In the genomic region with DNA sequence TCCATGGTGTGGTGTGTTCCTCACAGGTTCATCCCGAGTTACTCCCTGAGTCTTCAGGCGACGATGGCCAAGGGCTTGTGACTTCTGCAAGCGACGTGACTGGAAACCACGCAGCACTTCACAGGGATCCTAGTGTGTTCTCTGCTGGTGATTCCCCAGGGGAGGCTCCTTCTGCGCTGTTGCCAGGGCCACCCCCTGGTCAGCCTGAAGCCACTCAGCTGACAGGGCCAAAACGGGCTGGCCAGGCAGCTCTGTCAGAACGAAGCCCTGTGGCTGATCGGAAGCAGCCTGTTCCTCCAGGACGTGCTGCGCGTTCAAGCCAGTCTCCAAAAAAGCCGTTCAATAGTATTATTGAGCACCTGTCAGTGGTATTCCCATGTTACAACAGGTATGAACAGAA, we compare ENCODE assay signal across 32 cellular contexts.
"Had no signal": no experiment of that assay in that cellular context is flagged by ENCODE, and none has a peak within 500 bp of the region (broad histone marks: within the 10 kb centered on the region; RNA-seq: fewer than 3 reads in every experiment).

No MANE protein-coding gene starts in this region.

- ATAC-seq: activated CD8-positive, alpha-beta T cell treated with anti-CD3 and anti-CD28 coated beads for 36 hours; activated T-cell treated with anti-CD3 and anti-CD28 coated beads, Interleukin-2, amount 50 U/mL, for 72 hours; activated T-helper 17 cell treated with anti-CD3 and anti-CD28 coated beads, Interleukin-2, amount 50 U/mL, for 72 hours had no signal

- H3K27me3 Mint-ChIP-seq: activated CD4-positive, alpha-beta T cell treated with anti-CD3 and anti-CD28 coated beads, Interleukin-2, amount 10 ng/mL, durations not matched to agents 24 days and 14 days; activated CD8-positive, alpha-beta T cell treated with anti-CD3 and anti-CD28 coated beads for 36 hours; activated naive CD4-positive, alpha-beta T cell treated with anti-CD3 and anti-CD28 coated beads, Interleukin-2, amount 50 U/mL, for 24 hours; activated naive CD8-positive, alpha-beta T cell treated with anti-CD3 and anti-CD28 coated beads, Interleukin-2, amount 10 ng/mL, durations not matched to agents 7 days and 5 days; activated T-helper 17 cell treated with anti-CD3 and anti-CD28 coated beads, Interleukin-2, amount 50 U/mL, for 72 hours had no signal

- H3K4me1 Mint-ChIP-seq: activated naive CD4-positive, alpha-beta T cell treated with anti-CD3 and anti-CD28 coated beads, Interleukin-2, amount 50 U/mL, for 24 hours; activated T-helper 17 cell treated with anti-CD3 and anti-CD28 coated beads, Interleukin-2, amount 50 U/mL, for 72 hours had no signal

- H3K27ac ChIP-seq: ascending aorta, breast epithelium, PC-9, RWPE1, SJCRH30 had no signal

- H3K4me1 ChIP-seq: ascending aorta, breast epithelium had no signal

- H3K27ac Mint-ChIP-seq: activated CD4-positive, alpha-beta T cell treated with anti-CD3 and anti-CD28 coated beads, Interleukin-2, amount 10 ng/mL, durations not matched to agents 24 days and 14 days; activated CD8-positive, alpha-beta T cell treated with anti-CD3 and anti-CD28 coated beads for 36 hours; activated naive CD4-positive, alpha-beta T cell treated with anti-CD3 and anti-CD28 coated beads, Interleukin-2, amount 50 U/mL, for 24 hours; activated naive CD8-positive, alpha-beta T cell treated with anti-CD3 and anti-CD28 coated beads, Interleukin-2, amount 10 ng/mL, durations not matched to agents 7 days and 5 days; activated T-cell treated with anti-CD3 and anti-CD28 coated beads, Interleukin-2, amount 50 U/mL, for 72 hours; T-helper 1 cell treated with Interleukin-12 subunit alpha and Interleukin-12 subunit beta and Interleukin-4 antibody, amounts not matched to agents 30 μg/mL and 1 μg/mL, for 36 hours; T-helper 2 cell treated with Interferon-gamma antibody and Interleukin-4, amounts not matched to agents 5 μg/mL and 100 μg/mL, for 36 hours had no signal

- H3K9me3 ChIP-seq: ascending aorta, breast epithelium, MG63, SJCRH30, SK-N-SH had no signal

- DNase-seq: activated CD4-positive, alpha-beta T cell treated with anti-CD3 and anti-CD28 coated beads, Interleukin-2, amount 10 ng/mL, durations not matched to agents 24 days and 14 days; activated CD4-positive, alpha-beta T cell treated with anti-CD3 and anti-CD28 coated beads, Interleukin-2, amount 50 U/mL, for 4 hours; activated CD8-positive, alpha-beta T cell treated with anti-CD3 and anti-CD28 coated beads for 36 hours; activated effector memory CD4-positive, alpha-beta T cell treated with anti-CD3 and anti-CD28 coated beads, Interleukin-2, amount 50 U/mL, for 16 hours; activated naive CD4-positive, alpha-beta T cell; activated naive CD8-positive, alpha-beta T cell treated with anti-CD3 and anti-CD28 coated beads, Interleukin-2, amount 10 ng/mL, durations not matched to agents 7 days and 5 days; activated T-cell treated with anti-CD3 and anti-CD28 coated beads, Interleukin-2, amount 50 U/mL, for 1 hour; activated T-cell treated with anti-CD3 and anti-CD28 coated beads, Interleukin-2, amount 50 U/mL, for 72 hours; amygdala; caudate nucleus; Kasumi-1; KG1; MV-4-11; NCI-H1092; NCI-H1436 treated with DMSO at 0.1 percent for 48 hours; NCI-H1694 treated with DMSO at 0.1 percent for 48 hours; NCI-H2029; NCI-H345; NCI-H524 treated with DMSO at 0.1 percent for 48 hours; NK-92 treated with Interleukin-12 subunit alpha and Interleukin-12 subunit beta, amount 100 ng/mL, for 24 hours; PC-9; SHP77; SJCRH30; SK-N-SH had no signal

- H3K36me3 ChIP-seq: breast epithelium had no signal

- H3K9me3 Mint-ChIP-seq: activated CD4-positive, alpha-beta T cell treated with anti-CD3 and anti-CD28 coated beads, Interleukin-2, amount 10 ng/mL, durations not matched to agents 24 days and 14 days; activated CD8-positive, alpha-beta T cell treated with anti-CD3 and anti-CD28 coated beads for 36 hours; activated naive CD4-positive, alpha-beta T cell treated with anti-CD3 and anti-CD28 coated beads, Interleukin-2, amount 50 U/mL, for 24 hours; activated naive CD8-positive, alpha-beta T cell treated with anti-CD3 and anti-CD28 coated beads, Interleukin-2, amount 10 ng/mL, durations not matched to agents 7 days and 5 days; activated T-cell treated with anti-CD3 and anti-CD28 coated beads, Interleukin-2, amount 50 U/mL, for 72 hours; activated T-helper 17 cell treated with anti-CD3 and anti-CD28 coated beads, Interleukin-2, amount 50 U/mL, for 72 hours; T-helper 1 cell treated with Interleukin-12 subunit alpha and Interleukin-12 subunit beta and Interleukin-4 antibody, amounts not matched to agents 30 μg/mL and 1 μg/mL, for 36 hours; T-helper 2 cell treated with Interferon-gamma antibody and Interleukin-4, amounts not matched to agents 5 μg/mL and 100 μg/mL, for 36 hours had no signal

- H3K4me3 Mint-ChIP-seq: activated CD4-positive, alpha-beta T cell treated with anti-CD3 and anti-CD28 coated beads, Interleukin-2, amount 10 ng/mL, durations not matched to agents 24 days and 14 days; activated CD8-positive, alpha-beta T cell treated with anti-CD3 and anti-CD28 coated beads for 36 hours; activated naive CD4-positive, alpha-beta T cell treated with anti-CD3 and anti-CD28 coated beads, Interleukin-2, amount 50 U/mL, for 24 hours; activated naive CD8-positive, alpha-beta T cell treated with anti-CD3 and anti-CD28 coated beads, Interleukin-2, amount 10 ng/mL, durations not matched to agents 7 days and 5 days; activated T-cell treated with anti-CD3 and anti-CD28 coated beads, Interleukin-2, amount 50 U/mL, for 72 hours; activated T-helper 17 cell treated with anti-CD3 and anti-CD28 coated beads, Interleukin-2, amount 50 U/mL, for 72 hours; T-helper 1 cell treated with Interleukin-12 subunit alpha and Interleukin-12 subunit beta and Interleukin-4 antibody, amounts not matched to agents 30 μg/mL and 1 μg/mL, for 36 hours; T-helper 2 cell treated with Interferon-gamma antibody and Interleukin-4, amounts not matched to agents 5 μg/mL and 100 μg/mL, for 36 hours had no signal

- H3K27me3 ChIP-seq: ascending aorta, breast epithelium, MG63, SJCRH30 had no signal

- H3K4me3 ChIP-seq: ascending aorta, breast epithelium, MG63, PC-9, SJCRH30 had no signal
